In genomic region chr5:92559331-92559730, GRCh38 we compare ENCODE assay signal across 13 cellular contexts.
"Had no signal": no experiment of that assay in that cellular context is flagged by ENCODE, and none has a peak within 500 bp of the region (broad histone marks: within the 10 kb centered on the region; RNA-seq: fewer than 3 reads in every experiment).

No MANE protein-coding gene starts in this region.

- H3K4me3 ChIP-seq: gastrocnemius medialis, heart right ventricle, lower lobe of right lung, right atrium auricular region had no signal

- H3K36me3 ChIP-seq: gastrocnemius medialis, heart right ventricle, lower lobe of right lung, right atrium auricular region had no signal

- H3K27me3 ChIP-seq: gastrocnemius medialis, heart right ventricle, right atrium auricular region had no signal

- H3K9me3 ChIP-seq: gastrocnemius medialis, heart right ventricle, lower lobe of right lung, right atrium auricular region had no signal

- ATAC-seq: gastrocnemius medialis; heart right ventricle; left colon; lower lobe of right lung; stimulated activated naive CD8-positive, alpha-beta T cell treated with anti-CD3 and anti-CD28 coated beads, Interleukin-15, Interleukin-2, amounts not matched to agents 100 U/mL and 50 U/mL, for 24 hours had no signal

- H3K4me1 ChIP-seq: gastrocnemius medialis, heart right ventricle, lower lobe of right lung, right atrium auricular region had no signal

- H3K27ac ChIP-seq: gastrocnemius medialis, heart right ventricle, lower lobe of right lung, right atrium auricular region had no signal

- DNase-seq: activated CD4-positive, alpha-beta T cell treated with anti-CD3 and anti-CD28 coated beads, Interleukin-2, amount 10 ng/mL, durations not matched to agents 7 days and 5 days; activated CD8-positive, alpha-beta memory T cell treated with anti-CD3 and anti-CD28 coated beads, Interleukin-2, amount 50 U/mL, for 48 hours; activated gamma-delta T cell treated with Interleukin-2 at 50 U/mL for 16 hours; activated naive CD8-positive, alpha-beta T cell treated with anti-CD3 and anti-CD28 coated beads for 36 hours; erythroblast; gastrocnemius medialis; heart right ventricle; left colon; lower lobe of right lung; naive B cell; stimulated activated naive CD8-positive, alpha-beta T cell treated with anti-CD3 and anti-CD28 coated beads, Interleukin-15, Interleukin-2, amounts not matched to agents 100 U/mL and 50 U/mL, for 24 hours; trophoblast cell had no signal
